ENCODE assay signal across 8 cellular contexts in the genomic region with DNA sequence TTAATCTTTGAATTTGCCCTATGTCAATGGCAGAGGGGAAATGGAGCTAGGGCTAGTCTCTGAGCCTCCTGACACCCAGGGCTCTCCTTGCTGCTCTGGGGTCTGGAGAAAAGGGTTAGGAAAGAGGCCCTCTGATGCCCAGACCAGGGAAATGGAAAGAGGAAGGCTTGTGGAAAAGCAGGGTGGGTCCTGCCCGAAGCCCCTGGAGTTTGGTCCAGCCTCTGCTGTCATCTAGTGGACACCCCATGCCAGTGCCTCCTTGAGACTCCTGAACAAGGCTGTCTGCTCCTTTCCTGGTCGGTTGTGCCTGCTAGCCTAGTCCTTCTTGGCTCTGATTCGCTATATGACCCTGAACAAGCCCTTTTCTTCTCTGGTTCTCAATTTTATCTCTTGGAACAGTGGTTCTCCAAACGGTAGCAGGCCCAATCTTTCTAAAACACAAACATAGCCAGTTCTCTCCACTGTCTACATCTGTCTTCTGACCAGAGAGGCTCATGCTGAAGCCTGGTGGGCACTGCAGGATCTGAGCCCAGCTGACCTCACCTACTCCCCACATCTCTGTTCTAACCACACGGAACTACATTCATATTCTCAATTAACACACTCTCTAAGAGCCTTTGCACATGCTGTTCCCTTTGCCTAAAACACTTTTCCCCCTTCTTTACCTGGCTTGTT. TPM values are rescaled to one million over a fixed set of nuclear protein-coding genes. Genes with fewer than 3 reads are reported as not detected.
DNase-seq lines count a peak whose midpoint lies in the region; ATAC-seq and TF ChIP-seq lines count a peak whose summit lies in the region.

No MANE protein-coding gene starts in this region.

- H3K9me3 ChIP-seq in thyroid gland: no peaks in the 10 kb centered on the region

- no peaks in the 10 kb centered on the region for H3K36me3 ChIP-seq in thyroid gland

- peaks cover 5% of the 10 kb centered on the region for H3K4me1 Mint-ChIP-seq in activated CD4-positive, alpha-beta T cell treated with anti-CD3 and anti-CD28 coated beads, Interleukin-2, amount 10 ng/mL, durations not matched to agents 24 days and 14 days

- 12 to 19% methylated on average over 5 of the region's 5 CpGs for WGBS in thyroid gland, 2 donors

- H3K27me3 ChIP-seq in thyroid gland: no peaks in the 10 kb centered on the region

- no peaks in the 10 kb centered on the region for H3K9me3 Mint-ChIP-seq in activated CD4-positive, alpha-beta T cell treated with anti-CD3 and anti-CD28 coated beads, Interleukin-2, amount 10 ng/mL, durations not matched to agents 24 days and 14 days

- no peaks in the 10 kb centered on the region for H3K36me3 Mint-ChIP-seq in activated CD4-positive, alpha-beta T cell treated with anti-CD3 and anti-CD28 coated beads, Interleukin-2, amount 10 ng/mL, durations not matched to agents 24 days and 14 days (ENCODE audit: low read depth)

- no peak overlapping the region for H3K4me3 Mint-ChIP-seq in activated CD4-positive, alpha-beta T cell treated with anti-CD3 and anti-CD28 coated beads, Interleukin-2, amount 10 ng/mL, durations not matched to agents 24 days and 14 days

- intact Hi-C loops in activated CD4-positive, alpha-beta T cell treated with anti-CD3 and anti-CD28 coated beads, Interleukin-2, amount 10 ng/mL, durations not matched to agents 24 days and 14 days (cut with micrococcal nuclease): no loop called here
- intact Hi-C loops in thyroid gland (cut with DNase I): no loop called here

- TF ChIP-seq CTCF in AG09309 (IDR thresholded peaks at IDR 0.05; ENCODE audit: control insufficient read depth, insufficient read depth, low read depth, low read length, missing control alignments) (peak; percentile 98), thyroid gland (IDR thresholded peaks at IDR 0.05) (peak; percentile 79 to 99 (median 95))

- peak; percentile 77 for ATAC-seq in esophagus mucosa
- no peak for ATAC-seq in HG03159 (IDR thresholded peaks at IDR 0.05; ENCODE audit: unreplicated experiment)

- peaks cover 3% of the 10 kb centered on the region for H3K27me3 Mint-ChIP-seq in activated CD4-positive, alpha-beta T cell treated with anti-CD3 and anti-CD28 coated beads, Interleukin-2, amount 10 ng/mL, durations not matched to agents 24 days and 14 days

- peak; percentile 37 for DNase-seq in AG09309 (ENCODE audit: low read depth)
- DNase-seq in GM19240 (ENCODE audit: insufficient read length, low spot score): peak; percentile 30
- DNase-seq in NCI-H446 (lab: John Stamatoyannopoulos, UW): peak; percentile 36 to 86
- peak; percentile 77 for DNase-seq in activated CD4-positive, alpha-beta T cell treated with anti-CD3 and anti-CD28 coated beads, Interleukin-2, amount 10 ng/mL, durations not matched to agents 24 days and 14 days
- DNase-seq in middle frontal gyrus (ENCODE audit: extremely low spot score, low spot score): peak; percentile 56
- peak; percentile 85 to 87 for DNase-seq in thyroid gland

- H3K27ac ChIP-seq in thyroid gland: peak overlapping the region; percentile 33 to 81 (median 72)

- TF ChIP-seq POLR2A in thyroid gland (IDR thresholded peaks at IDR 0.05): no peak

- no peak overlapping the region for H3K27ac Mint-ChIP-seq in activated CD4-positive, alpha-beta T cell treated with anti-CD3 and anti-CD28 coated beads, Interleukin-2, amount 10 ng/mL, durations not matched to agents 24 days and 14 days

- H3K4me1 ChIP-seq in thyroid gland: peaks cover 0 to 11% of the 10 kb centered on the region in 2 donors

- H3K4me3 ChIP-seq in AG09309 (ENCODE audit: control insufficient read depth, low read depth, low read length) (no peak overlapping the region), thyroid gland (replicated peaks in 1 of 3) (no peak overlapping the region)

RNA-seq across cellular contexts. Expression of a gene that starts 8.8 kb away (rescaled TPM):
- not detected in 2 replicates for total RNA-seq in activated CD4-positive, alpha-beta T cell treated with anti-CD3 and anti-CD28 coated beads, Interleukin-2, amount 10 ng/mL, durations not matched to agents 24 days and 14 days
- total RNA-seq in esophagus mucosa (19.4 TPM), thyroid gland (1 to 10 TPM in 1 of 4 donors, under 1 TPM in 2, not detected in 1; 0.22 to 1.9 (median 0.83) TPM)

RNA-seq across cellular contexts. Expression of a gene that starts 10.9 kb away (rescaled TPM):
- 17.0 and 19.4 TPM in 2 replicates for total RNA-seq in activated CD4-positive, alpha-beta T cell treated with anti-CD3 and anti-CD28 coated beads, Interleukin-2, amount 10 ng/mL, durations not matched to agents 24 days and 14 days
- total RNA-seq in esophagus mucosa (23.4 TPM), thyroid gland (10 to 100 TPM; 56.0 to 63.1 (median 58.1) TPM)

RNA-seq across cellular contexts. Expression of a gene that starts 26.3 kb away (rescaled TPM):
- total RNA-seq in activated CD4-positive, alpha-beta T cell treated with anti-CD3 and anti-CD28 coated beads, Interleukin-2, amount 10 ng/mL, durations not matched to agents 24 days and 14 days: 0.07 and 0.26 TPM in 2 replicates
- 1.5 TPM for total RNA-seq in esophagus mucosa
- 100 to 1,000 TPM; 180 to 665 (median 442) TPM for total RNA-seq in thyroid gland

RNA-seq across cellular contexts. Expression of a gene that starts 41.7 kb away (rescaled TPM):
- total RNA-seq in activated CD4-positive, alpha-beta T cell treated with anti-CD3 and anti-CD28 coated beads, Interleukin-2, amount 10 ng/mL, durations not matched to agents 24 days and 14 days: 7.4 and 8.2 TPM in 2 replicates
- 13.7 TPM for total RNA-seq in esophagus mucosa
- total RNA-seq in thyroid gland: 100 to 1,000 TPM; 208 to 501 (median 314) TPM

Comparison
In these comparisons a context has a peak if more than half of its experiments do, and no peak if none do; other contexts are left out.
1. DNase-seq: peak in every context shown above with its lines; median percentile 86 in thyroid gland; 77 in activated CD4-positive, alpha-beta T cell treated with anti-CD3 and anti-CD28 coated beads, Interleukin-2, amount 10 ng/mL, durations not matched to agents 24 days and 14 days; 61 in NCI-H446; 56 in middle frontal gyrus; 37 in AG09309; 30 in GM19240.
2. RNA of a gene that starts 26.3 kb away (total RNA-seq): 180 to 665 TPM in thyroid gland; 1.5 TPM in esophagus mucosa (single experiment) and 0.07 to 0.26 TPM in activated CD4-positive, alpha-beta T cell treated with anti-CD3 and anti-CD28 coated beads, Interleukin-2, amount 10 ng/mL, durations not matched to agents 24 days and 14 days; every median in the first group is over 10 times any median in the second.